In the genomic region with DNA sequence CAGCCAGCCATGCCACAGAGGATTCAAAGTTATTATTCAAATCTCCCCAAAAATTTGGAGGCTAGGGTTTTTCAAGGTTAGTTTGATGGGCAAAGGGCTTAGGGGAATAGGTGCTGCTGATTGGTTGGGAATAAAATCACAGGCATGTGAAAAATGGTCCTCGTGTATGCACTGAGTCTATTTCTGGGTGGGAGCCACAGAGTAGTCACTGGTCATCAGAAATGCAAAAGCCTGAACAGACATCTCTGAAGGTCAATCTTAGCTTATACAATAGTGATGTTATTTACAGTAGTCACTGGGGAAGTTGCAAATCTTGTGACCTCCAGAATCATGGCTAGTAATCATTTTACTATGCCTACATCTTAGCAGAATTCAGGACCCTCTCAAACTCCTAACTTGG, we compare ENCODE assay signal across 29 cellular contexts. TPM values are rescaled to one million over a fixed set of nuclear protein-coding genes. Genes with fewer than 3 reads are reported as not detected.
A peak's percentile ranks its signal among the peaks of the same experiment; 100 is the strongest.
DNase-seq lines count a peak whose midpoint lies in the region; ATAC-seq, FAIRE-seq and TF ChIP-seq lines count a peak whose summit lies in the region.
"Had no signal": no experiment of that assay in that cellular context is flagged by ENCODE, and none has a peak within 500 bp of the region (broad histone marks: within the 10 kb centered on the region; RNA-seq: fewer than 3 reads in every experiment).

No MANE protein-coding gene starts in this region.

- no peaks in the 10 kb centered on the region for H3K9me1 ChIP-seq in endothelial cell of umbilical vein (replicated peaks; ENCODE audit: control insufficient read depth, extremely low read depth, insufficient read depth, low read length)

- no TSS peak for BruUV-seq in endothelial cell of umbilical vein (replicated peaks; lab: Mats Ljungman, UMichigan)

- H3K9me3 Mint-ChIP-seq in brain = no peaks in the 10 kb centered on the region
- H3K9me3 Mint-ChIP-seq in activated T-helper 1 cell treated with anti-CD3 and anti-CD28 coated beads, Interleukin-12 subunit alpha, Interleukin-12 subunit beta, Interleukin-2, Interleukin-4 antibody, amounts not matched to agents 30 ng/mL and 10 ng/mL and 1 ng/mL, durations not matched to agents 14 hours and 24 hours and 36 hours = peaks cover 3% of the 10 kb centered on the region
- H3K9me3 Mint-ChIP-seq: activated CD4-positive, alpha-beta memory T cell treated with anti-CD3 and anti-CD28 coated beads, Interleukin-2, amount 10 ng/mL, durations not matched to agents 7 days and 5 days; GM23338 had no signal

- no peak overlapping the region for H2AFZ ChIP-seq in endothelial cell of umbilical vein (ENCODE audit: low read depth, low read length)
- H2AFZ ChIP-seq: GM23338 had no signal

- peak overlapping the region; percentile 89 for H3K27ac ChIP-seq in endothelial cell of umbilical vein (ENCODE audit: insufficient read depth, low read depth, low read length)
- peak overlapping the region; percentile 84 for H3K27ac ChIP-seq in muscle layer of duodenum (ENCODE audit: low read length)
- H3K27ac ChIP-seq in thoracic aorta = peak overlapping the region; percentile 76 to 77
- H3K27ac ChIP-seq: BLaER1 treated with 17β-estradiol and CSF1 and Interleukin-3, amounts not matched to agents 10 nM and 100 nM; neutrophil had no signal

- intact Hi-C loops in endothelial cell of umbilical vein (cut with micrococcal nuclease) = loop anchor here (5.0 kb wide), 1 partner anchor 70 kb away; no protein-coding TSS in a partner anchor
- intact Hi-C loops in activated T-helper 1 cell treated with anti-CD3 and anti-CD28 coated beads, Interleukin-12 subunit alpha, Interleukin-12 subunit beta, Interleukin-2, Interleukin-4 antibody, amounts not matched to agents 30 ng/mL and 10 ng/mL and 1 ng/mL, durations not matched to agents 14 hours and 24 hours and 36 hours (cut with micrococcal nuclease) = no loop called here

- H3K27me3 ChIP-seq in endothelial cell of umbilical vein (ENCODE audit: control insufficient read depth in 2 of 2, insufficient read depth in 2 of 2, low read length in 2 of 2) = no peaks in the 10 kb centered on the region
- no peaks in the 10 kb centered on the region for H3K27me3 ChIP-seq in muscle layer of duodenum (ENCODE audit: low read depth, low read length)
- no peaks in the 10 kb centered on the region for H3K27me3 ChIP-seq in thoracic aorta (replicated peaks; ENCODE audit: insufficient read depth)
- H3K27me3 ChIP-seq: BLaER1 treated with 17β-estradiol and CSF1 and Interleukin-3, amounts not matched to agents 10 nM and 100 nM; dorsolateral prefrontal cortex; neutrophil; thyroid gland had no signal

- no peak overlapping the region for H3K9ac ChIP-seq in endothelial cell of umbilical vein (replicated peaks; ENCODE audit: extremely low read depth, insufficient read depth, low read length)
- H3K9ac ChIP-seq: BLaER1 treated with 17β-estradiol and CSF1 and Interleukin-3, amounts not matched to agents 10 nM and 100 nM had no signal

- H3K4me3 Mint-ChIP-seq in brain = peak overlapping the region in 4 of 5 experiments; percentile 47 to 86 (median 74)
- H3K4me3 Mint-ChIP-seq in activated T-helper 1 cell treated with anti-CD3 and anti-CD28 coated beads, Interleukin-12 subunit alpha, Interleukin-12 subunit beta, Interleukin-2, Interleukin-4 antibody, amounts not matched to agents 30 ng/mL and 10 ng/mL and 1 ng/mL, durations not matched to agents 14 hours and 24 hours and 36 hours = no peak overlapping the region
- H3K4me3 Mint-ChIP-seq: activated CD4-positive, alpha-beta memory T cell treated with anti-CD3 and anti-CD28 coated beads, Interleukin-2, amount 10 ng/mL, durations not matched to agents 7 days and 5 days; GM23338; IgD-negative memory B cell; naive thymus-derived CD4-positive, alpha-beta T cell had no signal

- dilution Hi-C loops in endothelial cell of umbilical vein (cut with MboI; ENCODE audit: extremely low pct_ligation_motif_present, low sequenced_read_pairs) = no loop called here

- peaks cover 33% of the 10 kb centered on the region for H3K4me1 Mint-ChIP-seq in brain
- no peaks in the 10 kb centered on the region for H3K4me1 Mint-ChIP-seq in activated T-helper 1 cell treated with anti-CD3 and anti-CD28 coated beads, Interleukin-12 subunit alpha, Interleukin-12 subunit beta, Interleukin-2, Interleukin-4 antibody, amounts not matched to agents 30 ng/mL and 10 ng/mL and 1 ng/mL, durations not matched to agents 14 hours and 24 hours and 36 hours (ENCODE audit: low read depth)
- H3K4me1 Mint-ChIP-seq: activated CD4-positive, alpha-beta memory T cell treated with anti-CD3 and anti-CD28 coated beads, Interleukin-2, amount 10 ng/mL, durations not matched to agents 7 days and 5 days; IgD-negative memory B cell; naive thymus-derived CD4-positive, alpha-beta T cell had no signal

- FAIRE-seq in endothelial cell of umbilical vein (lab: Jason Lieb, UNC) = no peak
- FAIRE-seq: small intestine had no signal

- no peaks in the 10 kb centered on the region for H3K36me3 ChIP-seq in endothelial cell of umbilical vein (ENCODE audit: control insufficient read depth in 2 of 2, extremely low read depth in 1 of 2, insufficient read depth in 2 of 2, low read length in 2 of 2)
- no peaks in the 10 kb centered on the region for H3K36me3 ChIP-seq in muscle layer of duodenum (ENCODE audit: control insufficient read depth in 1 of 2, insufficient read depth in 2 of 2, low read length in 2 of 2)
- H3K36me3 ChIP-seq in thoracic aorta = no peaks in the 10 kb centered on the region
- H3K36me3 ChIP-seq: BLaER1 treated with 17β-estradiol and CSF1 and Interleukin-3, amounts not matched to agents 10 nM and 100 nM; neutrophil; thyroid gland had no signal

- no peak for TF ChIP-seq POLR2A in endothelial cell of umbilical vein (IDR thresholded peaks at IDR 0.05; ENCODE audit: low read depth, low read length)

- peak overlapping the region in 1 of 3 experiments; percentile 42 for H3K4me3 ChIP-seq in endothelial cell of umbilical vein (replicated peaks in 1 of 3; ENCODE audit: insufficient read depth in 1 of 3, low read depth in 1 of 3, low read length in 3 of 3)
- H3K4me3 ChIP-seq in muscle layer of duodenum (ENCODE audit: low read depth in 1 of 2, low read length in 2 of 2) = peak overlapping the region; percentile 49 to 60
- H3K4me3 ChIP-seq in thoracic aorta = peak overlapping the region; percentile 63
- H3K4me3 ChIP-seq: BLaER1 treated with 17β-estradiol and CSF1 and Interleukin-3, amounts not matched to agents 10 nM and 100 nM; GM23338; thyroid gland had no signal

- H3K4me1 ChIP-seq in endothelial cell of umbilical vein (ENCODE audit: control insufficient read depth, extremely low read depth, insufficient read depth, low read length) = peaks cover 33% of the 10 kb centered on the region
- peaks cover 0 to 10% of the 10 kb centered on the region in 2 donors for H3K4me1 ChIP-seq in muscle layer of duodenum (ENCODE audit: control insufficient read depth in 1 of 2, insufficient read depth in 2 of 2, low read length in 2 of 2)
- H3K4me1 ChIP-seq in thoracic aorta (ENCODE audit: control insufficient read depth in 1 of 2, low read depth in 2 of 2) = peaks cover 4 to 58% of the 10 kb centered on the region in 2 donors
- H3K4me1 ChIP-seq: Caco-2 had no signal

- H4K20me1 ChIP-seq in endothelial cell of umbilical vein (replicated peaks; ENCODE audit: control insufficient read depth, extremely low read depth, insufficient read depth, low read length) = no peaks in the 10 kb centered on the region
- H4K20me1 ChIP-seq: BLaER1 treated with 17β-estradiol and CSF1 and Interleukin-3, amounts not matched to agents 10 nM and 100 nM had no signal

- CTCF ChIA-PET in endothelial cell of umbilical vein (lab: Charles Lee) = interaction anchor here (1.5 to 2.7 kb wide), 4 partner anchors 11 to 163 kb away, joined by 10 to 30 read pairs (median 19); no protein-coding TSS in a partner anchor

- no peak for ATAC-seq in thoracic aorta (ENCODE audit: insufficient number of reproducible peaks, low FRiP score, low read depth)
- ATAC-seq: GM23338; left lobe of liver; naive thymus-derived CD4-positive, alpha-beta T cell; Panc1 had no signal

- H3K36me3 Mint-ChIP-seq in brain = no peaks in the 10 kb centered on the region
- no peaks in the 10 kb centered on the region for H3K36me3 Mint-ChIP-seq in activated T-helper 1 cell treated with anti-CD3 and anti-CD28 coated beads, Interleukin-12 subunit alpha, Interleukin-12 subunit beta, Interleukin-2, Interleukin-4 antibody, amounts not matched to agents 30 ng/mL and 10 ng/mL and 1 ng/mL, durations not matched to agents 14 hours and 24 hours and 36 hours (ENCODE audit: low read depth)
- H3K36me3 Mint-ChIP-seq: IgD-negative memory B cell; naive thymus-derived CD4-positive, alpha-beta T cell had no signal

- H3K9me3 ChIP-seq in endothelial cell of umbilical vein (replicated peaks; ENCODE audit: control insufficient read depth, insufficient read depth, low read length) = no peaks in the 10 kb centered on the region
- H3K9me3 ChIP-seq in muscle layer of duodenum (ENCODE audit: control insufficient read depth in 1 of 2, low read length in 2 of 2) = no peaks in the 10 kb centered on the region
- H3K9me3 ChIP-seq in thoracic aorta = no peaks in the 10 kb centered on the region
- H3K9me3 ChIP-seq: BLaER1 treated with 17β-estradiol and CSF1 and Interleukin-3, amounts not matched to agents 10 nM and 100 nM; Caco-2; neutrophil; thyroid gland had no signal

- peak; percentile 32 for DNase-seq in endothelial cell of umbilical vein (ENCODE audit: low read depth, low spot score)
- DNase-seq in thoracic aorta (ENCODE audit: low spot score) = no peak
- DNase-seq in NCI-H2029 treated with DMSO at 0.1 percent for 48 hours (lab: John Stamatoyannopoulos, UW) = no peak
- DNase-seq in activated T-helper 1 cell treated with anti-CD3 and anti-CD28 coated beads, Interleukin-12 subunit alpha, Interleukin-12 subunit beta, Interleukin-2, Interleukin-4 antibody, amounts not matched to agents 30 ng/mL and 10 ng/mL and 1 ng/mL, durations not matched to agents 14 hours and 24 hours and 36 hours (ENCODE audit: low spot score) = no peak
- no peak for DNase-seq in HK-2 (ENCODE audit: unreplicated experiment)
- DNase-seq: activated CD4-positive, alpha-beta memory T cell treated with anti-CD3 and anti-CD28 coated beads, Interleukin-2, amount 10 ng/mL, durations not matched to agents 7 days and 5 days; activated CD8-positive, alpha-beta memory T cell treated with anti-CD3 and anti-CD28 coated beads, Interleukin-2, amount 50 U/mL, for 4 hours; activated naive CD4-positive, alpha-beta T cell treated with Interleukin-2 at 50 U/mL for 16 hours; Caco-2; dorsolateral prefrontal cortex; naive thymus-derived CD4-positive, alpha-beta T cell; NCI-H146; NCI-H2107; NCI-H345; NCI-H748 treated with DMSO at 0.1 percent for 48 hours; SIG-M5; small intestine; stimulated activated naive CD4-positive, alpha-beta T cell; SW 1271; thyroid gland had no signal

- H3K79me2 ChIP-seq in endothelial cell of umbilical vein (ENCODE audit: control insufficient read depth, insufficient read depth, low read length) = no peaks in the 10 kb centered on the region

- POLR2A ChIA-PET in endothelial cell of umbilical vein (lab: Charles Lee) = no interaction called here

- H3K4me2 ChIP-seq in endothelial cell of umbilical vein (ENCODE audit: insufficient read depth, low read length) = no peak overlapping the region
- H3K4me2 ChIP-seq: GM23338 had no signal

- no peak for TF ChIP-seq CTCF in brain (conservative IDR thresholded peaks at IDR 0.05)
- TF ChIP-seq CTCF in endothelial cell of umbilical vein (IDR thresholded peaks at IDR 0.05; ENCODE audit: extremely low read depth in 1 of 2, insufficient read depth in 1 of 2, low read depth in 1 of 2, low read length in 2 of 2) = no peak
- TF ChIP-seq CTCF in thoracic aorta (IDR thresholded peaks at IDR 0.05) = no peak

- peak overlapping the region in 2 of 5 experiments; percentile 56 to 90 for H3K27ac Mint-ChIP-seq in brain
- no peak overlapping the region for H3K27ac Mint-ChIP-seq in activated T-helper 1 cell treated with anti-CD3 and anti-CD28 coated beads, Interleukin-12 subunit alpha, Interleukin-12 subunit beta, Interleukin-2, Interleukin-4 antibody, amounts not matched to agents 30 ng/mL and 10 ng/mL and 1 ng/mL, durations not matched to agents 14 hours and 24 hours and 36 hours
- H3K27ac Mint-ChIP-seq: activated CD4-positive, alpha-beta memory T cell treated with anti-CD3 and anti-CD28 coated beads, Interleukin-2, amount 10 ng/mL, durations not matched to agents 7 days and 5 days; GM23338; IgD-negative memory B cell; naive thymus-derived CD4-positive, alpha-beta T cell had no signal

- H3K27me3 Mint-ChIP-seq in brain = peaks cover 4% of the 10 kb centered on the region
- peaks cover 18% of the 10 kb centered on the region for H3K27me3 Mint-ChIP-seq in activated T-helper 1 cell treated with anti-CD3 and anti-CD28 coated beads, Interleukin-12 subunit alpha, Interleukin-12 subunit beta, Interleukin-2, Interleukin-4 antibody, amounts not matched to agents 30 ng/mL and 10 ng/mL and 1 ng/mL, durations not matched to agents 14 hours and 24 hours and 36 hours (ENCODE audit: insufficient read depth)

RNA-seq across cellular contexts. Expression of gene IL33, which starts 1.3 kb away (rescaled TPM):
- polyA plus RNA-seq in brain (ENCODE audit: insufficient read depth, low read depth, low replicate concordance) (0.78 TPM), endothelial cell of umbilical vein (6.0 and 8.7 TPM in 2 replicates)
- total RNA-seq in endothelial cell of umbilical vein (8.5 and 13.8 TPM in 2 replicates), thoracic aorta (100 to 1,000 TPM in 1 of 2 donors, 10 to 100 TPM in 1; 69.7 to 160 TPM)
- 4.5 and 5.9 TPM in 2 replicates for polyA plus RNA-seq in endothelial cell of umbilical vein (2011; cell fraction: cytosol; rRNA removed)
- polyA plus RNA-seq in endothelial cell of umbilical vein (2011; cell fraction: nucleus; rRNA removed) = 6.8 and 7.6 TPM in 2 replicates
- polyA plus RNA-seq in endothelial cell of umbilical vein (2012) = 2.5 and 3.1 TPM in 2 replicates
- polyA minus RNA-seq in endothelial cell of umbilical vein = 2.8 and 6.6 TPM in 2 replicates
- polyA minus RNA-seq in endothelial cell of umbilical vein (2011; cell fraction: cytosol; rRNA and poly(A)+ RNA removed) = not detected
- polyA minus RNA-seq in endothelial cell of umbilical vein (2011; cell fraction: nucleus; rRNA and poly(A)+ RNA removed) = 5.2 and 6.1 TPM in 2 replicates
- total RNA-seq in activated T-helper 1 cell treated with anti-CD3 and anti-CD28 coated beads, Interleukin-12 subunit alpha, Interleukin-12 subunit beta, Interleukin-2, Interleukin-4 antibody, amounts not matched to agents 30 ng/mL and 10 ng/mL and 1 ng/mL, durations not matched to agents 14 hours and 24 hours and 36 hours = not detected in 2 replicates
- total RNA-seq: activated CD4-positive, alpha-beta memory T cell treated with anti-CD3 and anti-CD28 coated beads, Interleukin-2, amount 10 ng/mL, durations not matched to agents 7 days and 5 days; Caco-2; G401; GM23338; naive thymus-derived CD4-positive, alpha-beta T cell had no signal
- polyA plus RNA-seq: GM23338; IgD-negative memory B cell; naive thymus-derived CD4-positive, alpha-beta T cell had no signal
